ENCODE assay signal across 8 cellular contexts in the genomic region with DNA sequence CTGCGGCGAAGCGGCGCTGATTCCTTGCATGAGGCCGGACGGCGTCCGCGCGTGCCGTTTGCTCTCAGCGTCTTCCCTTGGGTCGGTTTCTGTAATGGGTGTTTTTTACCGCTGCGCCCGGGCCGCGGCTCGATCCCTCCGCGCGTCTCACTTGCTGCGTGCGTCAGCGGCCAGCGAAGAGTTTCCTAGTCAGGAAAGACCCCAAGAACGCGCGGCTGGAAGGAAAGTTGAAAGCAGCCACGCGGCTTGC.
DNase-seq lines count a peak whose midpoint lies in the region; ATAC-seq and FAIRE-seq lines count a peak whose summit lies in the region.

No MANE protein-coding gene starts in this region.

- H3K27me3 ChIP-seq in adipocyte (replicated peaks; ENCODE audit: control insufficient read depth, insufficient read depth, low read length) (no peaks in the 10 kb centered on the region), iPS DF 6.9 (ENCODE audit: control insufficient read depth, insufficient read depth, low read length) (peaks cover 49% of the 10 kb centered on the region), small intestine (ENCODE audit: control insufficient read depth in 2 of 2, insufficient read depth in 2 of 2, low read length in 2 of 2) (peaks cover 0 to 2% of the 10 kb centered on the region in 2 donors)

- no CpG with 5 or more reads among the region's 31 CpGs for WGBS in iPS DF 6.9 (ENCODE audit: insufficient coverage, insufficient read length)
- WGBS in small intestine, 3 donors, result 0 to 1% (median 0%) methylated on average over 29 to 31 of the region's 31 CpGs

- H3K9me3 ChIP-seq in adipocyte (ENCODE audit: control insufficient read depth, low read length) (no peaks in the 10 kb centered on the region), iPS DF 6.9 (ENCODE audit: control insufficient read depth, insufficient read depth, low read length) (no peaks in the 10 kb centered on the region), small intestine (ENCODE audit: control insufficient read depth, low read depth) (no peaks in the 10 kb centered on the region)

- H3K9ac ChIP-seq in adipocyte (ENCODE audit: low read length), result peak overlapping the region; percentile 100

- H3K4me1 ChIP-seq in adipocyte (ENCODE audit: control insufficient read depth, insufficient read depth, low read length) (peaks cover 12% of the 10 kb centered on the region), iPS DF 6.9 (ENCODE audit: control insufficient read depth, insufficient read depth, low read length) (peaks cover 7% of the 10 kb centered on the region), small intestine (ENCODE audit: control insufficient read depth in 2 of 2, insufficient read depth in 1 of 2, low read depth in 1 of 2, low read length in 1 of 2) (peaks cover 0 to 2% of the 10 kb centered on the region in 2 donors)

- FAIRE-seq in small intestine (lab: Jason Lieb, UNC), result no peak

- H3K4me3 ChIP-seq in adipocyte (ENCODE audit: low read length), result peak overlapping the region; percentile 97
- H3K4me3 ChIP-seq in iPS DF 6.9 (ENCODE audit: low read length), result peak overlapping the region; percentile 70; the same call in 1 of the 2 replicates
- peak overlapping the region; percentile 63 to 66 for H3K4me3 ChIP-seq in small intestine (ENCODE audit: low read depth in 1 of 2, low read length in 2 of 2)

- H3K36me3 ChIP-seq in adipocyte (ENCODE audit: control insufficient read depth, insufficient read depth, low read length, severe bottlenecking) (peaks cover 6% of the 10 kb centered on the region), iPS DF 6.9 (ENCODE audit: control insufficient read depth, insufficient read depth, low read length) (no peaks in the 10 kb centered on the region), small intestine (ENCODE audit: control insufficient read depth in 2 of 2, insufficient read depth in 2 of 2, low read length in 2 of 2) (no peaks in the 10 kb centered on the region)

- in situ Hi-C loops in G401 (cut with HindIII; ENCODE audit: low sequenced_read_pairs), result no loop called here

- ATAC-seq in GM18502 (IDR thresholded peaks at IDR 0.05; ENCODE audit: poor library complexity, unreplicated experiment) (peak; percentile 18), HG03159 (IDR thresholded peaks at IDR 0.05; ENCODE audit: unreplicated experiment) (peak; percentile 20), GM18520 (IDR thresholded peaks at IDR 0.05; ENCODE audit: unreplicated experiment) (no peak)

- H3K27ac ChIP-seq in iPS DF 6.9 (ENCODE audit: low read length) (no peak overlapping the region), small intestine (ENCODE audit: low read depth in 1 of 2, low read length in 1 of 2) (peak overlapping the region; percentile 89 to 95)

- DNase-seq in RPMI8226 (peak; percentile 71), adipocyte (ENCODE audit: low read depth) (peak; percentile 78), iPS DF 6.9 (ENCODE audit: low read depth, low spot score) (no peak), small intestine (peak; percentile 55), G401 (ENCODE audit: low spot score) (no peak)

Comparison
In these comparisons a context has a peak if more than half of its experiments do, and no peak if none do; other contexts are left out.
1. DNase-seq: peak in RPMI8226 (single experiment), adipocyte (single experiment) and small intestine (single experiment); none in iPS DF 6.9 (single experiment) and G401 (single experiment).
2. Peak in every context shown above with its lines, with median percentiles within 50 percentile points of each other: H3K4me3 ChIP-seq.